1 cellular context compared by ENCODE assay signal in genomic region chr2:138421315-138421970, GRCh38.
TF ChIP-seq lines count a peak whose summit lies in the region.

No MANE protein-coding gene starts in this region.

TF ChIP-seq in HepG2, 621 proteins besides CTCF, POLR2A, EP300 and RAD21 (continued from another document and continues in another):
- TF ChIP-seq ZNF770 (CRISPR knock-in tag; IDR thresholded peaks at IDR 0.05), result no peak
- TF ChIP-seq KAT8 (CRISPR knock-in tag; IDR thresholded peaks at IDR 0.05), result no peak
- TF ChIP-seq TBL1XR1 (IDR thresholded peaks at IDR 0.05; ENCODE audit: borderline replicate concordance, low read length, partially characterized antibody), result peak; percentile 58
- TF ChIP-seq, protein P1, sequence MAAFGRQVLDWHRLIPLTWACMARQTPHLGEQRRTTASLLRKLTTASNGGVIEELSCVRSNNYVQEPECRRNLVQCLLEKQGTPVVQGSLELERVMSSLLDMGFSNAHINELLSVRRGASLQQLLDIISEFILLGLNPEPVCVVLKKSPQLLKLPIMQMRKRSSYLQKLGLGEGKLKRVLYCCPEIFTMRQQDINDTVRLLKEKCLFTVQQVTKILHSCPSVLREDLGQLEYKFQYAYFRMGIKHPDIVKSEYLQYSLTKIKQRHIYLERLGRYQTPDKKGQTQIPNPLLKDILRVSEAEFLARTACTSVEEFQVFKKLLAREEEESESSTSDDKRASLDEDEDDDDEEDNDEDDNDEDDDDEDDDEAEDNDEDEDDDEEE (CRISPR knock-in tag; IDR thresholded peaks at IDR 0.05), result no peak
- TF ChIP-seq ZBTB20 (CRISPR knock-in tag; IDR thresholded peaks at IDR 0.05; ENCODE audit: borderline replicate concordance, low read depth), result no peak
- TF ChIP-seq KLF6 (CRISPR knock-in tag; IDR thresholded peaks at IDR 0.05), result 0 out of 2 replicates have a peak, but pooled peaks have one; percentile 25
- TF ChIP-seq ZSCAN25 (CRISPR knock-in tag; IDR thresholded peaks at IDR 0.05), result no peak
- TF ChIP-seq NFIC (IDR thresholded peaks at IDR 0.05; ENCODE audit: low read length), result peak; percentile 44; the same call in 1 of the 2 replicates
- no peak for TF ChIP-seq ZNF180 (CRISPR knock-in tag; IDR thresholded peaks at IDR 0.05; ENCODE audit: borderline replicate concordance, low read depth)
- peak; percentile 71; the same call in 1 of the 2 replicates for TF ChIP-seq CHD4 (IDR thresholded peaks at IDR 0.05; ENCODE audit: borderline replicate concordance, low read length)
- TF ChIP-seq ZNF441 (CRISPR knock-in tag; IDR thresholded peaks at IDR 0.05; ENCODE audit: borderline replicate concordance), result no peak
- TF ChIP-seq ASH2L (IDR thresholded peaks at IDR 0.05; ENCODE audit: insufficient read length, low read depth, low read length), result peak; percentile 36
- TF ChIP-seq FOXA3 (CRISPR knock-in tag; IDR thresholded peaks at IDR 0.05), result peak; percentile 67
- no peak for TF ChIP-seq ZNF510 (CRISPR knock-in tag; IDR thresholded peaks at IDR 0.05; ENCODE audit: low read depth)
- no peak for TF ChIP-seq ZNF569 (CRISPR knock-in tag; IDR thresholded peaks at IDR 0.05; ENCODE audit: borderline replicate concordance)
- 0 out of 2 replicates have a peak, but pooled peaks have one; percentile 43 for TF ChIP-seq LCORL (IDR thresholded peaks at IDR 0.05)
- no peak for TF ChIP-seq LCORL (CRISPR knock-in tag; IDR thresholded peaks at IDR 0.05)
- 0 out of 2 replicates have a peak, but pooled peaks have one; percentile 40 for TF ChIP-seq ZMYM2 (CRISPR knock-in tag; IDR thresholded peaks at IDR 0.05)
- no peak for TF ChIP-seq ZSCAN20 (CRISPR knock-in tag; IDR thresholded peaks at IDR 0.05; ENCODE audit: borderline replicate concordance)
- TF ChIP-seq EHMT2 (IDR thresholded peaks at IDR 0.05; ENCODE audit: borderline replicate concordance, low read depth, low read length), result 0 out of 2 replicates have a peak, but pooled peaks have one; percentile 30
- TF ChIP-seq REXO4 (CRISPR knock-in tag; IDR thresholded peaks at IDR 0.05; ENCODE audit: borderline replicate concordance), result no peak
- TF ChIP-seq NCOA1 (CRISPR knock-in tag; IDR thresholded peaks at IDR 0.05), result no peak
- 0 out of 2 replicates have a peak, but pooled peaks have one; percentile 36 for TF ChIP-seq SMAD3 (CRISPR knock-in tag; IDR thresholded peaks at IDR 0.05)
- no peak for TF ChIP-seq STAT5B (CRISPR knock-in tag; IDR thresholded peaks at IDR 0.05)
- TF ChIP-seq SOX5 (CRISPR knock-in tag; IDR thresholded peaks at IDR 0.05; ENCODE audit: borderline replicate concordance), result peak; percentile 81; the same call in 1 of the 2 replicates
- 0 out of 2 replicates have a peak, but pooled peaks have one; percentile 15 for TF ChIP-seq ZNF3 (CRISPR knock-in tag; IDR thresholded peaks at IDR 0.05)
- TF ChIP-seq SOX13 (IDR thresholded peaks at IDR 0.05), result no peak
- peak in 1 of 2 experiments; percentile 73; a peak in 1 of 4 replicates for TF ChIP-seq SOX13 (CRISPR knock-in tag; conservative IDR thresholded peaks at IDR 0.05 in 1 of 2, IDR thresholded peaks at IDR 0.05 in 1 of 2)
- TF ChIP-seq CHD2 (IDR thresholded peaks at IDR 0.05; ENCODE audit: low read depth, low read length), result no peak
- TF ChIP-seq SP140L (CRISPR knock-in tag; IDR thresholded peaks at IDR 0.05; ENCODE audit: borderline replicate concordance), result no peak
- TF ChIP-seq RFX3 (CRISPR knock-in tag; IDR thresholded peaks at IDR 0.05), result peak; percentile 8; the same call in 1 of the 2 replicates
- 0 out of 2 replicates have a peak, but pooled peaks have one; percentile 56 for TF ChIP-seq ZBTB21 (CRISPR knock-in tag; IDR thresholded peaks at IDR 0.05)
- TF ChIP-seq JARID2 (CRISPR knock-in tag; IDR thresholded peaks at IDR 0.05; ENCODE audit: insufficient replicate concordance), result no peak
- no peak for TF ChIP-seq IKZF1 (IDR thresholded peaks at IDR 0.05)
- no peak for TF ChIP-seq ELF1 (CRISPR knock-in tag; IDR thresholded peaks at IDR 0.05)
- TF ChIP-seq, protein P2, sequence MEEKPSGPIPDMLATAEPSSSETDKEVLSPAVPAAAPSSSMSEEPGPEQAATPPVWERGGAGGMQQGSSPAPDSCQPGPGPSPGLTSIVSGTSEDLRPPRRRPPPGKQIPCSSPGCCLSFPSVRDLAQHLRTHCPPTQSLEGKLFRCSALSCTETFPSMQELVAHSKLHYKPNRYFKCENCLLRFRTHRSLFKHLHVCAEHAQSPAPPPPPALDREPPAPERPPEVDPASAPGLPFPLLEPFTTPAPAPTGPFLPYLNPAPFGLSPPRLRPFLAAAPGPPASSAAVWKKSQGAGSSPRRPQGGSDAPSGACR (CRISPR knock-in tag; IDR thresholded peaks at IDR 0.05), result no peak
- peak; percentile 74 to 93 for TF ChIP-seq NR2F1 (CRISPR knock-in tag; IDR thresholded peaks at IDR 0.05)
- TF ChIP-seq RARA (CRISPR knock-in tag; IDR thresholded peaks at IDR 0.05), result peak; percentile 93
- TF ChIP-seq RXRB (CRISPR knock-in tag; IDR thresholded peaks at IDR 0.05; ENCODE audit: borderline replicate concordance), result peak; percentile 79; the same call in 1 of the 2 replicates
- peak; percentile 65; the same call in 1 of the 2 replicates for TF ChIP-seq ATF7 (IDR thresholded peaks at IDR 0.05)
- no peak for TF ChIP-seq ATF7 (CRISPR knock-in tag; IDR thresholded peaks at IDR 0.05)
- no peak for TF ChIP-seq NFKBIZ (CRISPR knock-in tag; IDR thresholded peaks at IDR 0.05)
- no peak for TF ChIP-seq RBM22 (optimal IDR thresholded peaks at IDR 0.05; ENCODE audit: low read length)
- no peak for TF ChIP-seq TEF (CRISPR knock-in tag; IDR thresholded peaks at IDR 0.05)
- TF ChIP-seq JUN (CRISPR knock-in tag; IDR thresholded peaks at IDR 0.05), result peak; percentile 62; the same call in 1 of the 2 replicates
- TF ChIP-seq ZNF550 (CRISPR knock-in tag; IDR thresholded peaks at IDR 0.05; ENCODE audit: borderline replicate concordance), result no peak
- TF ChIP-seq ZFP90 (CRISPR knock-in tag; IDR thresholded peaks at IDR 0.05; ENCODE audit: borderline replicate concordance), result no peak
- no peak for TF ChIP-seq ZBTB39 (CRISPR knock-in tag; IDR thresholded peaks at IDR 0.05)
- no peak for TF ChIP-seq NFIB (CRISPR knock-in tag; IDR thresholded peaks at IDR 0.05; ENCODE audit: borderline replicate concordance)
- no peak for TF ChIP-seq HHEX (CRISPR knock-in tag; IDR thresholded peaks at IDR 0.05)
- TF ChIP-seq KLF12 (CRISPR knock-in tag; IDR thresholded peaks at IDR 0.05; ENCODE audit: borderline replicate concordance), result no peak
- TF ChIP-seq AHDC1 (CRISPR knock-in tag; IDR thresholded peaks at IDR 0.05; ENCODE audit: borderline replicate concordance), result peak; percentile 46; the same call in 1 of the 2 replicates
- TF ChIP-seq GPN1 (CRISPR knock-in tag; IDR thresholded peaks at IDR 0.05; ENCODE audit: borderline replicate concordance), result no peak
- TF ChIP-seq ELF4 (CRISPR knock-in tag; IDR thresholded peaks at IDR 0.05; ENCODE audit: borderline replicate concordance), result no peak
- TF ChIP-seq, protein P3, sequence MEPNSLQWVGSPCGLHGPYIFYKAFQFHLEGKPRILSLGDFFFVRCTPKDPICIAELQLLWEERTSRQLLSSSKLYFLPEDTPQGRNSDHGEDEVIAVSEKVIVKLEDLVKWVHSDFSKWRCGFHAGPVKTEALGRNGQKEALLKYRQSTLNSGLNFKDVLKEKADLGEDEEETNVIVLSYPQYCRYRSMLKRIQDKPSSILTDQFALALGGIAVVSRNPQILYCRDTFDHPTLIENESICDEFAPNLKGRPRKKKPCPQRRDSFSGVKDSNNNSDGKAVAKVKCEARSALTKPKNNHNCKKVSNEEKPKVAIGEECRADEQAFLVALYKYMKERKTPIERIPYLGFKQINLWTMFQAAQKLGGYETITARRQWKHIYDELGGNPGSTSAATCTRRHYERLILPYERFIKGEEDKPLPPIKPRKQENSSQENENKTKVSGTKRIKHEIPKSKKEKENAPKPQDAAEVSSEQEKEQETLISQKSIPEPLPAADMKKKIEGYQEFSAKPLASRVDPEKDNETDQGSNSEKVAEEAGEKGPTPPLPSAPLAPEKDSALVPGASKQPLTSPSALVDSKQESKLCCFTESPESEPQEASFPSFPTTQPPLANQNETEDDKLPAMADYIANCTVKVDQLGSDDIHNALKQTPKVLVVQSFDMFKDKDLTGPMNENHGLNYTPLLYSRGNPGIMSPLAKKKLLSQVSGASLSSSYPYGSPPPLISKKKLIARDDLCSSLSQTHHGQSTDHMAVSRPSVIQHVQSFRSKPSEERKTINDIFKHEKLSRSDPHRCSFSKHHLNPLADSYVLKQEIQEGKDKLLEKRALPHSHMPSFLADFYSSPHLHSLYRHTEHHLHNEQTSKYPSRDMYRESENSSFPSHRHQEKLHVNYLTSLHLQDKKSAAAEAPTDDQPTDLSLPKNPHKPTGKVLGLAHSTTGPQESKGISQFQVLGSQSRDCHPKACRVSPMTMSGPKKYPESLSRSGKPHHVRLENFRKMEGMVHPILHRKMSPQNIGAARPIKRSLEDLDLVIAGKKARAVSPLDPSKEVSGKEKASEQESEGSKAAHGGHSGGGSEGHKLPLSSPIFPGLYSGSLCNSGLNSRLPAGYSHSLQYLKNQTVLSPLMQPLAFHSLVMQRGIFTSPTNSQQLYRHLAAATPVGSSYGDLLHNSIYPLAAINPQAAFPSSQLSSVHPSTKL (CRISPR knock-in tag; IDR thresholded peaks at IDR 0.05), result peak; percentile 86
- TF ChIP-seq ZBTB42 (CRISPR knock-in tag; IDR thresholded peaks at IDR 0.05), result no peak
- TF ChIP-seq GLI4 (CRISPR knock-in tag; IDR thresholded peaks at IDR 0.05; ENCODE audit: borderline replicate concordance), result no peak
- TF ChIP-seq ARNT2 (CRISPR knock-in tag; IDR thresholded peaks at IDR 0.05; ENCODE audit: low read depth), result no peak
- no peak for TF ChIP-seq WIZ (CRISPR knock-in tag; IDR thresholded peaks at IDR 0.05)
- TF ChIP-seq ELF3 (CRISPR knock-in tag; IDR thresholded peaks at IDR 0.05), result peak; percentile 51; the same call in 1 of the 2 replicates
- no peak for TF ChIP-seq ZNF616 (CRISPR knock-in tag; IDR thresholded peaks at IDR 0.05; ENCODE audit: low read depth)
